Comparison of ENCODE assay signal across 13 cellular contexts in genomic region chr6:151285121-151285520, GRCh38. TPM values are rescaled to one million over a fixed set of nuclear protein-coding genes. Genes with fewer than 3 reads are reported as not detected.
DNase-seq lines count a peak whose midpoint lies in the region; ATAC-seq and TF ChIP-seq lines count a peak whose summit lies in the region.
"Had no signal": no experiment of that assay in that cellular context is flagged by ENCODE, and none has a peak within 500 bp of the region (broad histone marks: within the 10 kb centered on the region; RNA-seq: fewer than 3 reads in every experiment).

No MANE protein-coding gene starts in this region.

- H3K4me3 ChIP-seq in A673 (ENCODE audit: low read depth, low read length, poor library complexity, severe bottlenecking): no peak overlapping the region

- H3K4me1 Mint-ChIP-seq in mesothelial cell of epicardium: peaks cover 80% of the 10 kb centered on the region

- DNase-seq in A673 (ENCODE audit: low spot score) (peak; percentile 38), HT1080 (ENCODE audit: low read depth) (peak; percentile 36), epithelial cell of prostate (ENCODE audit: low read depth, low spot score) (no peak), mesothelial cell of epicardium (ENCODE audit: low spot score in 2 of 2, unreplicated experiment in 2 of 2) (no peak), posterior cingulate gyrus (no peak), NCI-H1092 treated with DMSO at 0.1 percent for 48 hours (lab: John Stamatoyannopoulos, UW) (no peak), ureter (ENCODE audit: low spot score) (no peak)
- DNase-seq: activated B cell treated with CpG ODN at 0.5 μM for 24 hours; activated naive CD8-positive, alpha-beta T cell treated with anti-CD3 and anti-CD28 coated beads for 36 hours; NCI-H1417 had no signal

- no peaks in the 10 kb centered on the region for H3K9me3 ChIP-seq in A673 (ENCODE audit: low read depth, low read length, poor library complexity, severe bottlenecking)

- no peaks in the 10 kb centered on the region for H3K9me3 Mint-ChIP-seq in mesothelial cell of epicardium
- H3K9me3 Mint-ChIP-seq: activated B cell treated with CpG ODN at 0.5 μM for 24 hours; activated naive CD8-positive, alpha-beta T cell treated with anti-CD3 and anti-CD28 coated beads for 36 hours; naive thymus-derived CD4-positive, alpha-beta T cell had no signal

- POLR2A ChIA-PET in A673 (lab: Charles Lee; ENCODE audit: low non-redundant PET): no interaction called here

- CTCF ChIA-PET in A673 (lab: Charles Lee): interaction anchor here (1.0 kb wide), 1 partner anchor 39 kb away, joined by 4 read pairs; no protein-coding TSS in a partner anchor

- H3K27ac ChIP-seq in A673 (ENCODE audit: low read depth, low read length, poor library complexity, severe bottlenecking): peak overlapping the region; percentile 21
- peak overlapping the region; percentile 0 for H3K27ac ChIP-seq in epithelial cell of prostate

- no peaks in the 10 kb centered on the region for H3K36me3 ChIP-seq in A673 (ENCODE audit: insufficient read depth, low read length, poor library complexity, severe bottlenecking)

- no peak for TF ChIP-seq CTCF in A673 (conservative IDR thresholded peaks at IDR 0.05; ENCODE audit: low read depth, low read length)
- TF ChIP-seq CTCF in mesothelial cell of epicardium (IDR thresholded peaks at IDR 0.05; ENCODE audit: unreplicated experiment): no peak

- no peak overlapping the region for H3K4me3 Mint-ChIP-seq in mesothelial cell of epicardium
- H3K4me3 Mint-ChIP-seq: activated naive CD8-positive, alpha-beta T cell treated with anti-CD3 and anti-CD28 coated beads for 36 hours; CD14-positive monocyte had no signal

- peaks cover 20% of the 10 kb centered on the region for H3K4me1 ChIP-seq in A673 (ENCODE audit: insufficient read depth, low read length, poor library complexity, severe bottlenecking)

- no peaks in the 10 kb centered on the region for H3K27me3 ChIP-seq in A673 (replicated peaks; ENCODE audit: insufficient read depth, low read depth, low read length, poor library complexity)

- BruUV-seq in A673 (replicated peaks; lab: Mats Ljungman, UMichigan): no TSS peak

- intact Hi-C loops in A673 (cut with micrococcal nuclease; ENCODE audit: unreplicated experiment) (no loop called here), posterior cingulate gyrus (cut with DNase I) (no loop called here)

- peak overlapping the region; percentile 96 for H3K27ac Mint-ChIP-seq in mesothelial cell of epicardium
- H3K27ac Mint-ChIP-seq: activated B cell treated with CpG ODN at 0.5 μM for 24 hours; activated naive CD8-positive, alpha-beta T cell treated with anti-CD3 and anti-CD28 coated beads for 36 hours; CD14-positive monocyte had no signal

- H3K27me3 Mint-ChIP-seq in mesothelial cell of epicardium (ENCODE audit: low read depth): no peaks in the 10 kb centered on the region

- peaks cover 17% of the 10 kb centered on the region for H3K36me3 Mint-ChIP-seq in mesothelial cell of epicardium
- H3K36me3 Mint-ChIP-seq: activated naive CD8-positive, alpha-beta T cell treated with anti-CD3 and anti-CD28 coated beads for 36 hours; CD14-positive monocyte; naive thymus-derived CD4-positive, alpha-beta T cell had no signal

- ATAC-seq in HG03039 (IDR thresholded peaks at IDR 0.05; ENCODE audit: unreplicated experiment): no peak

RNA-seq across cellular contexts. Expression of gene AKAP12, which starts 45.4 kb away (rescaled TPM):
- 37.3 and 40.0 TPM in 2 replicates for total RNA-seq in A673 (2021)
- total RNA-seq in HT1080 (2014; rRNA removed; shearing (Covaris generic)): 27.3 and 29.8 TPM in 2 replicates
- polyA plus RNA-seq in HT1080 (2015; cell fraction: cytosol; rRNA removed): 14.3 and 17.3 TPM in 2 replicates
- 34.5 and 37.5 TPM in 2 replicates for polyA plus RNA-seq in HT1080 (2015; cell fraction: nucleus; rRNA removed)
- 736 to 747 TPM (median 737 TPM) in 3 replicates for total RNA-seq in mesothelial cell of epicardium
- total RNA-seq in ureter: 52.4 TPM
- polyA plus RNA-seq: CD14-positive monocyte; naive thymus-derived CD4-positive, alpha-beta T cell had no signal

Comparison
In these comparisons a context has a peak if more than half of its experiments do, and no peak if none do; other contexts are left out.
1. DNase-seq: peak in A673 (single experiment) and HT1080 (single experiment); none in epithelial cell of prostate (single experiment), mesothelial cell of epicardium (0 of 2), posterior cingulate gyrus (0 of 10), NCI-H1092 treated with DMSO at 0.1 percent for 48 hours (single experiment) and ureter (single experiment).
2. RNA of gene AKAP12, which starts 45.4 kb away (total RNA-seq): 736 to 747 TPM in mesothelial cell of epicardium; 52.4 TPM in ureter (single experiment), 37.3 to 40.0 TPM in A673 and 27.3 to 29.8 TPM in HT1080; every median in the first group is over 10 times any median in the second.